Comparison of ENCODE assay signal across 1 cellular context in genomic region chr1:21916447-21917240, GRCh38.
TF ChIP-seq lines count a peak whose summit lies in the region.

No MANE protein-coding gene starts in this region.

TF ChIP-seq in K562, 482 proteins besides CTCF, POLR2A, EP300 and RAD21 (continued from another document and continues in another):
- TF ChIP-seq ZNF584 (CRISPR knock-in tag; IDR thresholded peaks at IDR 0.05; ENCODE audit: low read depth) (0 out of 2 replicates have a peak, but pooled peaks have one; percentile 61), GTF3C2 (IDR thresholded peaks at IDR 0.05; ENCODE audit: borderline replicate concordance, extremely low read depth, insufficient read length) (no peak), FOXK1 (CRISPR knock-in tag; IDR thresholded peaks at IDR 0.05; ENCODE audit: borderline replicate concordance) (no peak), NFE2 (IDR thresholded peaks at IDR 0.05; ENCODE audit: low read depth) (peak; percentile 31; the same call in 1 of the 2 replicates), HNRNPUL1 (IDR thresholded peaks at IDR 0.05; ENCODE audit: low read length) (no peak), TAF15 (IDR thresholded peaks at IDR 0.05; ENCODE audit: low read depth, low read length) (no peak), ZBTB11 (CRISPR knock-in tag; IDR thresholded peaks at IDR 0.05) (0 out of 6 replicates have a peak, but pooled peaks of 1 of the 3 experiments have one; percentile 56), E2F4 (CRISPR knock-in tag; IDR thresholded peaks at IDR 0.05; ENCODE audit: low read depth) (0 out of 2 replicates have a peak, but pooled peaks have one; percentile 13), KDM2B (CRISPR knock-in tag; IDR thresholded peaks at IDR 0.05) (no peak), ZNF766 (CRISPR knock-in tag; conservative IDR thresholded peaks at IDR 0.05) (peak; percentile 77; the same call in 1 of the 2 replicates), ID3 (CRISPR knock-in tag; IDR thresholded peaks at IDR 0.05) (no peak), ID3 (tag; IDR thresholded peaks at IDR 0.05) (no peak; the same call in none of the 2 replicates), ARID2 (IDR thresholded peaks at IDR 0.05) (no peak), TCFL5 (CRISPR knock-in tag; conservative IDR thresholded peaks at IDR 0.05) (no peak), MYBL2 (IDR thresholded peaks at IDR 0.05; ENCODE audit: low read depth) (no peak), MYBL2 (CRISPR knock-in tag; IDR thresholded peaks at IDR 0.05; ENCODE audit: borderline replicate concordance) (no peak), NR2C1 (IDR thresholded peaks at IDR 0.05) (no peak), NR2C1 (tag; IDR thresholded peaks at IDR 0.05) (0 out of 2 replicates have a peak, but pooled peaks have one; percentile 14), HIVEP1 (CRISPR knock-in tag; IDR thresholded peaks at IDR 0.05) (no peak), ZNF592 (IDR thresholded peaks at IDR 0.05) (peak; percentile 90), ETV1 (tag; conservative IDR thresholded peaks at IDR 0.05; ENCODE audit: low read depth) (no peak), ZNF77 (CRISPR knock-in tag; IDR thresholded peaks at IDR 0.05) (no peak), TRIM24 (IDR thresholded peaks at IDR 0.05) (peak; percentile 57 to 74; a peak in 3 of 4 replicates), TSC22D4 (tag; IDR thresholded peaks at IDR 0.05) (no peak), ATF7 (IDR thresholded peaks at IDR 0.05) (0 out of 2 replicates have a peak, but pooled peaks have one; percentile 30), CC2D1A (IDR thresholded peaks at IDR 0.05) (0 out of 2 replicates have a peak, but pooled peaks have one; percentile 36), HDAC1 (IDR thresholded peaks at IDR 0.05) (peak; percentile 11 to 92; a peak in 2 of 4 replicates), NFRKB (IDR thresholded peaks at IDR 0.05; ENCODE audit: low read depth) (no peak), KLF10 (CRISPR knock-in tag; IDR thresholded peaks at IDR 0.05) (no peak), SAFB (IDR thresholded peaks at IDR 0.05; ENCODE audit: borderline replicate concordance, low read depth, low read length) (no peak), NR1H2 (CRISPR knock-in tag; IDR thresholded peaks at IDR 0.05) (no peak), MYNN (IDR thresholded peaks at IDR 0.05) (peak; percentile 90), MYNN (CRISPR knock-in tag; IDR thresholded peaks at IDR 0.05) (no peak), HMG20A (CRISPR knock-in tag; conservative IDR thresholded peaks at IDR 0.05) (0 out of 2 replicates have a peak, but pooled peaks have one; percentile 4), L3MBTL2 (IDR thresholded peaks at IDR 0.05) (peak; percentile 84), MEF2D (tag; conservative IDR thresholded peaks at IDR 0.05; ENCODE audit: low read depth) (0 out of 2 replicates have a peak, but pooled peaks have one; percentile 57), TOE1 (IDR thresholded peaks at IDR 0.05; ENCODE audit: borderline replicate concordance) (no peak), TOE1 (CRISPR knock-in tag; IDR thresholded peaks at IDR 0.05; ENCODE audit: borderline replicate concordance, low read depth) (no peak), ZNF79 (CRISPR knock-in tag; IDR thresholded peaks at IDR 0.05; ENCODE audit: low read depth) (no peak), CTCFL (IDR thresholded peaks at IDR 0.05; ENCODE audit: borderline replicate concordance, insufficient read depth, low read depth, low read length, poor library complexity, severe bottlenecking) (no peak), SMARCE1 (IDR thresholded peaks at IDR 0.05) (peak; percentile 88), PHF8 (IDR thresholded peaks at IDR 0.05; ENCODE audit: borderline replicate concordance, low read length) (no peak), HNRNPL (IDR thresholded peaks at IDR 0.05; ENCODE audit: low read depth, low read length) (0 out of 2 replicates have a peak, but pooled peaks have one; percentile 11), TFE3 (CRISPR knock-in tag; IDR thresholded peaks at IDR 0.05) (no peak), AFF1 (IDR thresholded peaks at IDR 0.05; ENCODE audit: low read depth in 1 of 2, partially characterized antibody in 2 of 2) (peak in 1 of 2 experiments; percentile 47), TAL1 (IDR thresholded peaks at IDR 0.05) (peak; percentile 85)
